In the genomic region with DNA sequence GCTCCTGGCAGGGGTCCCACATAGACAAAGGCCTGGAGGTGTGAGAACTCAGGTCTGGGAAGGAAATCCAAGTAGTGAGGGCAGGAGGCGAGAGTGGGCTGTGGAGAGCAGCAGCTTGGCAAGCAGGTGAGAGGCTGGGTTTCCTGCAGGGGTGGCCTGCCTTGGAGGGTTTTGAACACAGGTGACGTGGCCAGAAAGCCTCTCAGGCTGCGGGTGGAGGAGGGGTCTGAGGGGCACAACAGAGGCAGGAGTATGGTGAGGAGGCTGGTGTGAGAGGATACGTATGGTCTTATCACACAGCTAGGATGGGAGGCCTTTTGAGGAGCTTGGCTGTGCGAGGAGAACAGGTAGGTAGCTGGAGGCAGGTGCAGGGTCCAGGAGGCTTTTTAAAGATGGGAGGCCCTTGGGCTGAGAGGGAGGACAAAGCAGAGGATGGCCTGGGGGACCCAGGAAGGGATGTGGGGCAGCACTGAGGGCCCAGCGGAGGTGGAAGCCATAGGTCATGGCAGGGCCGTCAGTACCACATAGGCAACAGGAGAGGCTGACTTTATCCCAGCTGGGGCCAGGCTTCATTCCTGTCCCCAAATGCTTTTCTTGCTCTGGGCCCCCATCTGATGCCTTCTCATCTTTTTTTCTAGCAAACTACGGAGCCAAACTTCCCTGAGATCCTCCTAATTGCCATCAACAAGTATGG, we compare ENCODE assay signal across 1 cellular context.
TF ChIP-seq lines count a peak whose summit lies in the region.

No MANE protein-coding gene starts in this region.

TF ChIP-seq in HepG2, 621 proteins besides CTCF, POLR2A, EP300 and RAD21 (continued from another document):
- no peak for TF ChIP-seq ZBTB46 (CRISPR knock-in tag; IDR thresholded peaks at IDR 0.05; ENCODE audit: borderline replicate concordance)
- TF ChIP-seq, protein P1, sequence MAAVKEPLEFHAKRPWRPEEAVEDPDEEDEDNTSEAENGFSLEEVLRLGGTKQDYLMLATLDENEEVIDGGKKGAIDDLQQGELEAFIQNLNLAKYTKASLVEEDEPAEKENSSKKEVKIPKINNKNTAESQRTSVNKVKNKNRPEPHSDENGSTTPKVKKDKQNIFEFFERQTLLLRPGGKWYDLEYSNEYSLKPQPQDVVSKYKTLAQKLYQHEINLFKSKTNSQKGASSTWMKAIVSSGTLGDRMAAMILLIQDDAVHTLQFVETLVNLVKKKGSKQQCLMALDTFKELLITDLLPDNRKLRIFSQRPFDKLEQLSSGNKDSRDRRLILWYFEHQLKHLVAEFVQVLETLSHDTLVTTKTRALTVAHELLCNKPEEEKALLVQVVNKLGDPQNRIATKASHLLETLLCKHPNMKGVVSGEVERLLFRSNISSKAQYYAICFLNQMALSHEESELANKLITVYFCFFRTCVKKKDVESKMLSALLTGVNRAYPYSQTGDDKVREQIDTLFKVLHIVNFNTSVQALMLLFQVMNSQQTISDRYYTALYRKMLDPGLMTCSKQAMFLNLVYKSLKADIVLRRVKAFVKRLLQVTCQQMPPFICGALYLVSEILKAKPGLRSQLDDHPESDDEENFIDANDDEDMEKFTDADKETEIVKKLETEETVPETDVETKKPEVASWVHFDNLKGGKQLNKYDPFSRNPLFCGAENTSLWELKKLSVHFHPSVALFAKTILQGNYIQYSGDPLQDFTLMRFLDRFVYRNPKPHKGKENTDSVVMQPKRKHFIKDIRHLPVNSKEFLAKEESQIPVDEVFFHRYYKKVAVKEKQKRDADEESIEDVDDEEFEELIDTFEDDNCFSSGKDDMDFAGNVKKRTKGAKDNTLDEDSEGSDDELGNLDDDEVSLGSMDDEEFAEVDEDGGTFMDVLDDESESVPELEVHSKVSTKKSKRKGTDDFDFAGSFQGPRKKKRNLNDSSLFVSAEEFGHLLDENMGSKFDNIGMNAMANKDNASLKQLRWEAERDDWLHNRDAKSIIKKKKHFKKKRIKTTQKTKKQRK (IDR thresholded peaks at IDR 0.05; ENCODE audit: low read length) = no peak
- no peak for TF ChIP-seq TBP (CRISPR knock-in tag; IDR thresholded peaks at IDR 0.05)
- TF ChIP-seq ZBTB37 (CRISPR knock-in tag; IDR thresholded peaks at IDR 0.05) = no peak
- no peak for TF ChIP-seq NR2F1 (CRISPR knock-in tag; IDR thresholded peaks at IDR 0.05)
- TF ChIP-seq CENPX (CRISPR knock-in tag; IDR thresholded peaks at IDR 0.05) = no peak
- TF ChIP-seq MYNN (CRISPR knock-in tag; IDR thresholded peaks at IDR 0.05; ENCODE audit: low read depth) = no peak
- no peak for TF ChIP-seq IKZF1 (IDR thresholded peaks at IDR 0.05)
- TF ChIP-seq KDM3A (CRISPR knock-in tag; IDR thresholded peaks at IDR 0.05; ENCODE audit: low read depth) = no peak
- no peak for TF ChIP-seq NAIF1 (CRISPR knock-in tag; IDR thresholded peaks at IDR 0.05; ENCODE audit: borderline replicate concordance)
- no peak for TF ChIP-seq RBAK (CRISPR knock-in tag; IDR thresholded peaks at IDR 0.05)
- TF ChIP-seq TOE1 (CRISPR knock-in tag; IDR thresholded peaks at IDR 0.05) = no peak
- TF ChIP-seq ZNF629 (CRISPR knock-in tag; conservative IDR thresholded peaks at IDR 0.05) = no peak
- TF ChIP-seq CENPT (CRISPR knock-in tag; IDR thresholded peaks at IDR 0.05; ENCODE audit: low read depth) = no peak
- TF ChIP-seq ZNF839 (CRISPR knock-in tag; IDR thresholded peaks at IDR 0.05; ENCODE audit: borderline replicate concordance) = no peak
TF ChIP-seq in HepG2: peak in this region for 0.
